ENCODE assay signal across 9 cellular contexts in the genomic region with DNA sequence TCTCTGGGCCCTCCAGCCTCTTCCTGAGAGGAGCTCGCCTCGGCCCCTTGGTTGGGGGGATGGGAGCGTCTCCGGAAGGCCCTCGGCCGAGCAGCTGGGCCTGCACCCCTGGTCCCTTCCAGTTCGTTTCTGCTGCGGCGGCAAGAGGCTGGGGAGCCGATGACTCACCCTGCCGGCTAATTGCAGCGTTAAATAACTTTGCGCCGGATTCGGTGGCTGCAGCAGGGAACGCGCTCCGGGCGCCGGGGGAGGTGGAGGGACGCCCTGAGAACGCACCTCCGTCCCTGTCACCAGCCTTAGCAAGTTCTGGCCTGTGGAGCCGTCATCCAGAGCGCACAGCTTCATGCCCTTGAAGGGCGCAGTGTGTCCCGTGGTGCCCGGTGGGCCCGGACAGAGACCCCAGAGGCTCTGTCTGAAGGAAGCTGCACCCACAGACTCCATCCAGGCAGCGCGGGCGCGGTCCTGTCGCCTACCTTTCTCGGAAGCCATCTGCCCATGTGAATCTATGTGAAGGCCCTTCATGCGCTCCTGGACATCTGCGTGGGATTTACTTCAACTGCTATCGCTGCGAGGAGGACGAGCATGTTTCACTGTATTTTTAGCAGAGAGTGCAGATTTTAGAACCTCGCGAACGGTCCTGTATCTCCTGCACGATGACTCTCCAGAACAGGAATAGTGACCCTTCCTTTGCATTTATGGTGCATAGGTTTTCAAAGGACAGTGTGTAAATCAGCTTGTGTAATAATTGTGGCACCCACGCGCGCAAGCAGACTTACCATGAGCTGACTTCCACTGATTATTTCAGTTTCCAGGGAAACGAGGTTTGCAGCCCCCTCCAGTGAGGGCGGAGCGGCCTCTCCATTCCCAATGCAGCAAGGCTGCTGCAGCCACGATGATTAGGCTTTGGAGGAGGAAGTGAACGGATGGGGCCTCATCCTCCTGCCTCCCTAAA. TPM values are rescaled to one million over a fixed set of nuclear protein-coding genes. Genes with fewer than 3 reads are reported as not detected.
DNase-seq lines count a peak whose midpoint lies in the region; ATAC-seq lines count a peak whose summit lies in the region.
"Had no signal": no experiment of that assay in that cellular context is flagged by ENCODE, and none has a peak within 500 bp of the region (broad histone marks: within the 10 kb centered on the region; RNA-seq: fewer than 3 reads in every experiment).

No MANE protein-coding gene starts in this region.

- H3K27ac ChIP-seq in caudate nucleus (ENCODE audit: low read depth, low read length) = peak overlapping the region; percentile 73

- peaks cover 45% of the 10 kb centered on the region for H3K27me3 Mint-ChIP-seq in IgD-negative memory B cell
- H3K27me3 Mint-ChIP-seq in naive thymus-derived CD8-positive, alpha-beta T cell = peaks cover 34 to 80% (median 43%) of the 10 kb centered on the region in 5 donors

- peaks cover 6 to 10% (median 6%) of the 10 kb centered on the region in 3 donors for H3K4me1 Mint-ChIP-seq in IgD-negative memory B cell
- peaks cover 11 to 18% (median 14%) of the 10 kb centered on the region in 4 donors for H3K4me1 Mint-ChIP-seq in naive thymus-derived CD8-positive, alpha-beta T cell

- peak overlapping the region in 3 of 4 donors; percentile 23 to 32 (median 24) for H3K4me3 Mint-ChIP-seq in IgD-negative memory B cell
- H3K4me3 Mint-ChIP-seq in naive thymus-derived CD8-positive, alpha-beta T cell = peak overlapping the region in 9 of 10 donors; percentile 25 to 85 (median 68)

- peaks cover 3 to 15% (median 5%) of the 10 kb centered on the region in 3 donors for H3K9me3 Mint-ChIP-seq in IgD-negative memory B cell
- H3K9me3 Mint-ChIP-seq in naive thymus-derived CD8-positive, alpha-beta T cell = peaks cover 0 to 7% (median 4%) of the 10 kb centered on the region in 9 donors

- H3K27ac Mint-ChIP-seq in IgD-negative memory B cell = no peak overlapping the region
- peak overlapping the region in 1 of 10 donors; percentile 6 for H3K27ac Mint-ChIP-seq in naive thymus-derived CD8-positive, alpha-beta T cell

- POLR2A ChIA-PET in naive thymus-derived CD8-positive, alpha-beta T cell (lab: Charles Lee) = no interaction called here

- peaks cover 3% of the 10 kb centered on the region for H3K36me3 Mint-ChIP-seq in IgD-negative memory B cell
- peaks cover 0 to 4% (median 0%) of the 10 kb centered on the region in 3 donors for H3K36me3 Mint-ChIP-seq in naive thymus-derived CD8-positive, alpha-beta T cell

- ATAC-seq in naive thymus-derived CD8-positive, alpha-beta T cell = no peak
- no peak for ATAC-seq in HG02623 (IDR thresholded peaks at IDR 0.05; ENCODE audit: unreplicated experiment)
- no peak for ATAC-seq in GM19467 (IDR thresholded peaks at IDR 0.05; ENCODE audit: unreplicated experiment)
- ATAC-seq in GM18873 (IDR thresholded peaks at IDR 0.05; ENCODE audit: low FRiP score, unreplicated experiment) = no peak

- DNase-seq in D341Med (ENCODE audit: low spot score) = peak; percentile 60
- peak in 36 of 61 donors; percentile 18 to 88 (median 69) for DNase-seq in caudate nucleus (lab: John Stamatoyannopoulos, UW)
- no peak for DNase-seq in naive thymus-derived CD8-positive, alpha-beta T cell
- DNase-seq in NOMO-1 (lab: John Stamatoyannopoulos, UW; ENCODE audit: unreplicated experiment in 2 of 2) = no peak

RNA-seq across cellular contexts. Expression of a gene that starts 1.7 kb away (rescaled TPM):
- not detected for polyA plus RNA-seq in IgD-negative memory B cell
- not detected for total RNA-seq in naive thymus-derived CD8-positive, alpha-beta T cell
- polyA plus RNA-seq in naive thymus-derived CD8-positive, alpha-beta T cell = not detected
- total RNA-seq: subcutaneous adipose tissue had no signal

RNA-seq across cellular contexts. Expression of a gene that starts 47.6 kb away (rescaled TPM):
- 16.6 TPM for polyA plus RNA-seq in IgD-negative memory B cell
- total RNA-seq in naive thymus-derived CD8-positive, alpha-beta T cell = 10 to 100 TPM; 20.7 to 24.7 TPM
- 10 to 100 TPM; 21.5 to 26.3 (median 25.4) TPM for polyA plus RNA-seq in naive thymus-derived CD8-positive, alpha-beta T cell

Comparison
In these comparisons a context has a peak if more than half of its experiments do, and no peak if none do; other contexts are left out.
1. DNase-seq: peak in D341Med (single experiment) and caudate nucleus (36 of 61); none in naive thymus-derived CD8-positive, alpha-beta T cell (0 of 10) and NOMO-1 (0 of 2).